ENCODE assay signal across 25 cellular contexts in the genomic region with DNA sequence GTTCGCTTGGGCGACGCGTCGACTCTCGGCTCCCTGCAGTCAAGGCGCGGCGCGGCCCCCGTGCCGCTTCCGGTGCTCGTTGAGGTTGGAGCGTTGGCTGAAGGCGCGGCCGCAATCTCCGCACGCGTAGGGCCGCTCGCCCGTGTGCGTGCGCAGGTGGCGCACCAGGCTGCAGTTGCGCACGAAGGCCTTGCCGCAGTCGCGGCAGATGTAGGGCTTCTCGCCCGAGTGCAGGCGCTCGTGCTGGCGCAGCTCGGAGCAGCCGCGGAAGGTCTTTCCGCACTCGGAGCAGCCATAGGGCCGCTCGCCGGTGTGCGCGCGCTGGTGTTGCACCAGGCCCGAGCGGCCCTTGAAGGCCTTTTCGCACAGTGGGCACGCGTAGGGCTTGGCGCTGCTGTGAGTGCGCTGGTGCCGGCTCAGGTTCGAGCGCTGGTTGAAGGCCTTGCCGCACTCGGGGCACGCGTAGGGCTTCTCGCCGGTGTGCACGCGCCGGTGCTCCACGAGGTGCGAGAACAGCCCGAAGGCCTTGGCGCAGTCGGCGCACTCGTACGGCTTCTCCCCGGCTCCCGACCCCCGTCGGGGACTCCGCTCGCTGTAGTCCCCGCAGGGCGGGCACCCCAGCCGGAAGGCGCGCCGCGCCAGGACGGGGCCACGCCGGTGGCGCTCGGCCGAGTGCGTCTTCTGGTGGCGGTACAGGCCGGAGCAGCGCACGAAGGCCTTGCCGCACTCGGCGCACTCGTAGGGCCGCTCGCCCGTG. TPM values are rescaled to one million over a fixed set of nuclear protein-coding genes. Genes with fewer than 3 reads are reported as not detected.
"Had no signal": no experiment of that assay in that cellular context is flagged by ENCODE, and none has a peak within 500 bp of the region (broad histone marks: within the 10 kb centered on the region; RNA-seq: fewer than 3 reads in every experiment).

No MANE protein-coding gene starts in this region.

- H3K9me3 ChIP-seq: breast epithelium, MG63, SJCRH30 had no signal

- H3K27ac Mint-ChIP-seq: activated B cell treated with CpG ODN at 0.5 μM for 24 hours; activated CD4-positive, alpha-beta T cell treated with anti-CD3 and anti-CD28 coated beads, Interleukin-2, amount 10 ng/mL, durations not matched to agents 24 days and 14 days; activated CD8-positive, alpha-beta memory T cell treated with anti-CD3 and anti-CD28 coated beads, Interleukin-2, amount 10 ng/mL, durations not matched to agents 7 days and 5 days; activated naive CD4-positive, alpha-beta T cell treated with anti-CD3 and anti-CD28 coated beads, Interleukin-2, amount 50 U/mL, for 24 hours; activated T-cell treated with anti-CD3 and anti-CD28 coated beads, Interleukin-2, amount 50 U/mL, for 24 hours; activated T-helper 1 cell treated with anti-CD3 and anti-CD28 coated beads, Interleukin-12 subunit alpha, Interleukin-12 subunit beta, Interleukin-2, Interleukin-4 antibody, amounts not matched to agents 30 ng/mL and 10 ng/mL and 1 ng/mL, durations not matched to agents 14 hours and 24 hours and 36 hours; T-helper 1 cell treated with Interleukin-12 subunit alpha and Interleukin-12 subunit beta and Interleukin-4 antibody, amounts not matched to agents 30 μg/mL and 1 μg/mL, for 36 hours had no signal

- H3K4me3 Mint-ChIP-seq: activated B cell treated with CpG ODN at 0.5 μM for 24 hours; activated CD4-positive, alpha-beta T cell treated with anti-CD3 and anti-CD28 coated beads, Interleukin-2, amount 10 ng/mL, durations not matched to agents 24 days and 14 days; activated CD8-positive, alpha-beta memory T cell treated with anti-CD3 and anti-CD28 coated beads, Interleukin-2, amount 10 ng/mL, durations not matched to agents 7 days and 5 days; activated naive CD4-positive, alpha-beta T cell treated with anti-CD3 and anti-CD28 coated beads, Interleukin-2, amount 50 U/mL, for 24 hours; activated T-cell treated with anti-CD3 and anti-CD28 coated beads, Interleukin-2, amount 50 U/mL, for 24 hours; activated T-helper 1 cell treated with anti-CD3 and anti-CD28 coated beads, Interleukin-12 subunit alpha, Interleukin-12 subunit beta, Interleukin-2, Interleukin-4 antibody, amounts not matched to agents 30 ng/mL and 10 ng/mL and 1 ng/mL, durations not matched to agents 14 hours and 24 hours and 36 hours; T-helper 1 cell treated with Interleukin-12 subunit alpha and Interleukin-12 subunit beta and Interleukin-4 antibody, amounts not matched to agents 30 μg/mL and 1 μg/mL, for 36 hours had no signal

- H3K4me1 ChIP-seq: SJCRH30 had no signal

- H3K27me3 Mint-ChIP-seq: activated B cell treated with CpG ODN at 0.5 μM for 24 hours; activated CD4-positive, alpha-beta T cell treated with anti-CD3 and anti-CD28 coated beads, Interleukin-2, amount 10 ng/mL, durations not matched to agents 24 days and 14 days; activated CD8-positive, alpha-beta memory T cell treated with anti-CD3 and anti-CD28 coated beads, Interleukin-2, amount 10 ng/mL, durations not matched to agents 7 days and 5 days; activated naive CD4-positive, alpha-beta T cell treated with anti-CD3 and anti-CD28 coated beads, Interleukin-2, amount 50 U/mL, for 24 hours; activated T-cell treated with anti-CD3 and anti-CD28 coated beads, Interleukin-2, amount 50 U/mL, for 24 hours had no signal

- H3K27me3 ChIP-seq: breast epithelium, MG63, SJCRH30 had no signal

- H3K36me3 ChIP-seq: breast epithelium, MG63, SJCRH30 had no signal

- H3K4me3 ChIP-seq: breast epithelium, MG63, SJCRH30 had no signal

- DNase-seq: activated B cell treated with CpG ODN at 0.5 μM for 24 hours; activated CD4-positive, alpha-beta T cell treated with anti-CD3 and anti-CD28 coated beads for 1 hour; activated CD4-positive, alpha-beta T cell treated with anti-CD3 and anti-CD28 coated beads, Interleukin-2, amount 10 ng/mL, durations not matched to agents 24 days and 14 days; activated CD4-positive, alpha-beta T cell treated with anti-CD3 and anti-CD28 coated beads, Interleukin-2, amount 50 U/mL, for 48 hours; activated CD8-positive, alpha-beta memory T cell treated with anti-CD3 and anti-CD28 coated beads, Interleukin-2, amount 10 ng/mL, durations not matched to agents 7 days and 5 days; activated effector memory CD4-positive, alpha-beta T cell treated with Interleukin-2 at 50 U/mL for 16 hours; activated naive CD4-positive, alpha-beta T cell; activated T-cell treated with anti-CD3 and anti-CD28 coated beads, Interleukin-2, amount 50 U/mL, for 24 hours; aorta; MG63; MV-4-11; NCI-H1092 treated with DMSO at 0.1 percent for 48 hours; NCI-H1436; NCI-H1694 treated with DMSO at 0.1 percent for 48 hours; NCI-H2029 treated with DMSO at 0.1 percent for 48 hours; NCI-H345; NCI-H510A; NCI-H526 treated with DMSO at 0.1 percent for 48 hours; NCI-H82; SJCRH30 had no signal

- H3K9me3 Mint-ChIP-seq: activated B cell treated with CpG ODN at 0.5 μM for 24 hours; activated CD4-positive, alpha-beta T cell treated with anti-CD3 and anti-CD28 coated beads, Interleukin-2, amount 10 ng/mL, durations not matched to agents 24 days and 14 days; activated naive CD4-positive, alpha-beta T cell treated with anti-CD3 and anti-CD28 coated beads, Interleukin-2, amount 50 U/mL, for 24 hours; activated T-cell treated with anti-CD3 and anti-CD28 coated beads, Interleukin-2, amount 50 U/mL, for 24 hours; activated T-helper 1 cell treated with anti-CD3 and anti-CD28 coated beads, Interleukin-12 subunit alpha, Interleukin-12 subunit beta, Interleukin-2, Interleukin-4 antibody, amounts not matched to agents 30 ng/mL and 10 ng/mL and 1 ng/mL, durations not matched to agents 14 hours and 24 hours and 36 hours; T-helper 1 cell treated with Interleukin-12 subunit alpha and Interleukin-12 subunit beta and Interleukin-4 antibody, amounts not matched to agents 30 μg/mL and 1 μg/mL, for 36 hours had no signal

- H3K36me3 Mint-ChIP-seq: activated CD8-positive, alpha-beta memory T cell treated with anti-CD3 and anti-CD28 coated beads, Interleukin-2, amount 10 ng/mL, durations not matched to agents 7 days and 5 days; activated naive CD4-positive, alpha-beta T cell treated with anti-CD3 and anti-CD28 coated beads, Interleukin-2, amount 50 U/mL, for 24 hours had no signal

- ATAC-seq: activated CD8-positive, alpha-beta memory T cell treated with anti-CD3 and anti-CD28 coated beads, Interleukin-2, amount 10 ng/mL, durations not matched to agents 7 days and 5 days had no signal

- H3K27ac ChIP-seq: breast epithelium, SJCRH30 had no signal

RNA-seq across cellular contexts. Expression of a gene that starts 27.6 kb away (rescaled TPM):
- total RNA-seq: activated B cell treated with CpG ODN at 0.5 μM for 24 hours, aorta, RPMI7951 had no signal
- polyA plus RNA-seq: aorta had no signal
